8 cellular contexts compared by ENCODE assay signal in the genomic region with DNA sequence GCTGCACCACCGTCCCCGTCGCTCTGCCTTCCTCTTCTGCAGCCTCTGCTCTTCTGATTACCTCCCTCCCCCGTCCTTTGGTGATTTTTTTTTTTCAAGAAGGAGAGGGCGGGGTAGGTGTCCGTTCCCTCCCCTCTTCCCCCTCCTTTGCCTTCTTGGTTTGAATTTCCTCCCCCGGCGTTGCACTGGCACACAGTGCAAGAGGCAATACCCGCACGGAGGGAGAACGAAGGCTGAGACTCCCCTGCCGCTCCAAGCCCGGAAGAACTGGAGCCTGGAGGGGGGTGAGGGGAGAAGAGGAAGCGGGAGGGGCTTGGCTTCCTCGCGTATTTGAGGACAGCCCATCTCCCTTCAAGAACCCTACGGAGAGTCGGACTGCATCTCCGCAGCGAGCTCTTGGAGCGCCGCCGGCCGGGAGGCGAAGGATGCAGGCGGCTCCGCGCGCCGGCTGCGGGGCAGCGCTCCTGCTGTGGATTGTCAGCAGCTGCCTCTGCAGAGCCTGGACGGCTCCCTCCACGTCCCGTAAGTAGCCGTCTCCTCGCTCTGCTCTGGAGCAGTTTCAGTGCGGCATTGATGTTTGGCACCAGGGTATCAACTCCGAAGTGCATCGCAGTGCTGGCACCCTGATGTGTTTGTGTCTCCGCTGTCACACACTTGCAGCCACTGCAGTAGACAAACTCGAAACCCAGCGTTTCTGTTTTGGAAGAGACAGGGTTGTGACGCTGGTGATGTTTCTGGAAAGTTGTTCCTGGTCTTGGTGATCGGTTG. TPM values are rescaled to one million over a fixed set of nuclear protein-coding genes. Genes with fewer than 3 reads are reported as not detected.
DNase-seq lines count a peak whose midpoint lies in the region; ATAC-seq and TF ChIP-seq lines count a peak whose summit lies in the region.

A gene (plus strand): TSS at position 350 of the 768 bp plus-strand sequence. CDS start 76 bp downstream, at position 426.

- no peaks in the 10 kb centered on the region for H3K36me3 Mint-ChIP-seq in activated naive CD8-positive, alpha-beta T cell

- peaks cover 6% of the 10 kb centered on the region for H3K9me3 Mint-ChIP-seq in activated naive CD8-positive, alpha-beta T cell (ENCODE audit: low read depth)

- intact Hi-C loops in left ventricle myocardium inferior (cut with micrococcal nuclease): no loop called here

- H3K27ac Mint-ChIP-seq in activated naive CD8-positive, alpha-beta T cell: no peak within 1 kb of the TSS

- peaks cover 29% of the 10 kb centered on the region for H3K27me3 Mint-ChIP-seq in activated naive CD8-positive, alpha-beta T cell

- H3K9ac ChIP-seq in rectal smooth muscle tissue (ENCODE audit: low read length): no peak within 1 kb of the TSS

- no peak for TF ChIP-seq CTCF in left ventricle myocardium inferior (IDR thresholded peaks at IDR 0.05; ENCODE audit: borderline replicate concordance)

- H3K36me3 ChIP-seq in left ventricle myocardium inferior (no peaks in the 10 kb centered on the region), rectal smooth muscle tissue (ENCODE audit: control insufficient read depth, insufficient read depth, low read length) (no peaks in the 10 kb centered on the region)

- peak within 1 kb of the TSS; percentile 61 for H3K4me3 Mint-ChIP-seq in activated naive CD8-positive, alpha-beta T cell

- peaks cover 17% of the 10 kb centered on the region for H3K4me1 ChIP-seq in left ventricle myocardium inferior
- peaks cover 3% of the 10 kb centered on the region for H3K4me1 ChIP-seq in rectal smooth muscle tissue (ENCODE audit: control insufficient read depth, insufficient read depth, low read length)

- no peaks in the 10 kb centered on the region for H3K9me3 ChIP-seq in left ventricle myocardium inferior (replicated peaks)

- H3K4me3 ChIP-seq in left ventricle myocardium inferior (peak within 1 kb of the TSS; percentile 65), rectal smooth muscle tissue (ENCODE audit: low read length) (peak within 1 kb of the TSS; percentile 59)

- DNase-seq in NCI-H1436 (lab: John Stamatoyannopoulos, UW): peak; percentile 77
- DNase-seq in left ventricle myocardium inferior: peak; percentile 19
- DNase-seq in left lobe of liver (ENCODE audit: low spot score): no peak
- DNase-seq in stimulated activated CD4-positive, alpha-beta T cell treated with anti-CD3 and anti-CD28 coated beads, Interleukin-4, amount 100 ng/mL, for 24 hours: no peak

- H3K4me1 Mint-ChIP-seq in activated naive CD8-positive, alpha-beta T cell (ENCODE audit: low read depth): peaks cover 12% of the 10 kb centered on the region

- H3K27me3 ChIP-seq in left ventricle myocardium inferior (ENCODE audit: low read depth): peaks cover 60% of the 10 kb centered on the region
- H3K27me3 ChIP-seq in rectal smooth muscle tissue (ENCODE audit: control insufficient read depth, insufficient read depth, low read length): no peaks in the 10 kb centered on the region

- H3K27ac ChIP-seq in left ventricle myocardium inferior (replicated peaks): no peak within 1 kb of the TSS
- no peak within 1 kb of the TSS for H3K27ac ChIP-seq in rectal smooth muscle tissue (ENCODE audit: low read depth, low read length)

- ATAC-seq in GM18868 (IDR thresholded peaks at IDR 0.05; ENCODE audit: unreplicated experiment) (peak; percentile 19), left lobe of liver (no peak), HG03039 (IDR thresholded peaks at IDR 0.05; ENCODE audit: unreplicated experiment) (no peak)

RNA-seq across cellular contexts. Expression of the gene that starts here (rescaled TPM):
- 0.99 TPM for total RNA-seq in left ventricle myocardium inferior
- 2.0 TPM for total RNA-seq in left lobe of liver

Comparison
In these comparisons a context has a peak if more than half of its experiments do, and no peak if none do; other contexts are left out.
1. Peak in DNase-seq and H3K4me3 ChIP-seq in left ventricle myocardium inferior; RNA of the gene not detected or under 1 TPM.